ENCODE assay signal across 38 cellular contexts in the genomic region with DNA sequence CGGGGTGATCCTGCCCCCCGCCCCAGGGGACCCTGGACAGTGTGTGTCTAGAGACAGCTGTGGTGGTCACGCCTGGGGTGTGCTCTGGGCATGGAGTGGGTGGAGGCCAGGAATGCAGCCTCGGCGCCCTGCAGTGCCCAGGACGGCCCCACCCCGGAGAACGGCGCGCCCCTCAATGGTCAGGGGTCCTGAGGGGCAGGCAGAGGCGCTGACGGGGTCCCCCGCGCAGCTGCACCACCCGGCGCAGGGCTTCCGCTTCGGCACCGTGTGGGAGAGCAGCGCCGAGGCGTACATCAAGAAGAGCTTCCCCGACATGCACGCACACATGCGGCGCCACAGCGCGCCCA. TPM values are rescaled to one million over a fixed set of nuclear protein-coding genes. Genes with fewer than 3 reads are reported as not detected.
"Had no signal": no experiment of that assay in that cellular context is flagged by ENCODE, and none has a peak within 500 bp of the region (broad histone marks: within the 10 kb centered on the region; RNA-seq: fewer than 3 reads in every experiment).

No MANE protein-coding gene starts in this region.

- H3K36me3 Mint-ChIP-seq: activated naive CD4-positive, alpha-beta T cell treated with anti-CD3 and anti-CD28 coated beads, Interleukin-2, amount 50 U/mL, for 72 hours had no signal

- H3K27ac Mint-ChIP-seq: activated CD4-positive, alpha-beta T cell treated with anti-CD3 and anti-CD28 coated beads for 36 hours; activated CD4-positive, alpha-beta T cell treated with anti-CD3 and anti-CD28 coated beads, Interleukin-2, amount 10 ng/mL, durations not matched to agents 24 days and 14 days; activated CD8-positive, alpha-beta memory T cell treated with anti-CD3 and anti-CD28 coated beads, Interleukin-2, amount 10 ng/mL, durations not matched to agents 7 days and 5 days; activated CD8-positive, alpha-beta T cell treated with anti-CD3 and anti-CD28 coated beads, Interleukin-2, amount 10 ng/mL, durations not matched to agents 7 days and 5 days; activated naive CD4-positive, alpha-beta T cell treated with anti-CD3 and anti-CD28 coated beads, Interleukin-2, amount 10 ng/mL, durations not matched to agents 7 days and 5 days; activated naive CD8-positive, alpha-beta T cell treated with anti-CD3 and anti-CD28 coated beads, Interleukin-2, amount 10 ng/mL, durations not matched to agents 7 days and 5 days; activated T-helper 1 cell treated with anti-CD3 and anti-CD28 coated beads, Interleukin-12 subunit alpha, Interleukin-12 subunit beta, Interleukin-2, Interleukin-4 antibody, amounts not matched to agents 30 ng/mL and 10 ng/mL and 1 ng/mL, durations not matched to agents 14 hours and 24 hours and 36 hours; activated T-helper 2 cell treated with anti-CD3 and anti-CD28 coated beads, Interferon-gamma antibody, Interleukin-2, Interleukin-4, amounts not matched to agents 10 μg/mL and 5 μg/mL and 100 μg/mL, durations not matched to agents 14 hours and 24 hours and 36 hours; brain; dendritic cell treated with granulocyte-macrophage colony-stimulating factor and Interleukin-4, amounts not matched to agents 40 ng/mL and 50 ng/mL, for 4 days; T-helper 2 cell treated with Interferon-gamma antibody and Interleukin-4, amounts not matched to agents 5 μg/mL and 100 μg/mL, for 36 hours had no signal

- H3K4me3 Mint-ChIP-seq: activated CD4-positive, alpha-beta memory T cell treated with anti-CD3 and anti-CD28 coated beads for 36 hours; activated CD4-positive, alpha-beta T cell treated with anti-CD3 and anti-CD28 coated beads for 36 hours; activated CD4-positive, alpha-beta T cell treated with anti-CD3 and anti-CD28 coated beads, Interleukin-2, amount 10 ng/mL, durations not matched to agents 24 days and 14 days; activated CD8-positive, alpha-beta memory T cell treated with anti-CD3 and anti-CD28 coated beads, Interleukin-2, amount 10 ng/mL, durations not matched to agents 7 days and 5 days; activated CD8-positive, alpha-beta T cell treated with anti-CD3 and anti-CD28 coated beads, Interleukin-2, amount 10 ng/mL, durations not matched to agents 7 days and 5 days; activated naive CD4-positive, alpha-beta T cell treated with anti-CD3 and anti-CD28 coated beads, Interleukin-2, amount 10 ng/mL, durations not matched to agents 7 days and 5 days; activated naive CD8-positive, alpha-beta T cell treated with anti-CD3 and anti-CD28 coated beads, Interleukin-2, amount 10 ng/mL, durations not matched to agents 7 days and 5 days; activated T-helper 1 cell treated with anti-CD3 and anti-CD28 coated beads, Interleukin-12 subunit alpha, Interleukin-12 subunit beta, Interleukin-2, Interleukin-4 antibody, amounts not matched to agents 30 ng/mL and 10 ng/mL and 1 ng/mL, durations not matched to agents 14 hours and 24 hours and 36 hours; brain; dendritic cell treated with granulocyte-macrophage colony-stimulating factor and Interleukin-4, amounts not matched to agents 40 ng/mL and 50 ng/mL, for 4 days; T-helper 17 cell; T-helper 2 cell treated with Interferon-gamma antibody and Interleukin-4, amounts not matched to agents 5 μg/mL and 100 μg/mL, for 36 hours had no signal

- H3K4me3 ChIP-seq: ascending aorta, breast epithelium, cardiac muscle cell, colonic mucosa, dorsolateral prefrontal cortex, esophagus muscularis mucosa, gastrocnemius medialis, heart right ventricle had no signal

- DNase-seq: activated CD4-positive, alpha-beta memory T cell treated with anti-CD3 and anti-CD28 coated beads for 36 hours; activated CD4-positive, alpha-beta T cell treated with anti-CD3 and anti-CD28 coated beads for 36 hours; activated CD4-positive, alpha-beta T cell treated with anti-CD3 and anti-CD28 coated beads, Interleukin-2, amount 10 ng/mL, durations not matched to agents 24 days and 14 days; activated CD4-positive, CD25-positive, alpha-beta regulatory T cell; activated CD4-positive, CD25-positive, alpha-beta regulatory T cell treated with anti-CD3 and anti-CD28 coated beads, Interleukin-2, amount 50 U/mL, for 72 hours; activated CD8-positive, alpha-beta memory T cell treated with anti-CD3 and anti-CD28 coated beads, Interleukin-2, amount 10 ng/mL, durations not matched to agents 7 days and 5 days; activated CD8-positive, alpha-beta memory T cell treated with anti-CD3 and anti-CD28 coated beads, Interleukin-2, amount 50 U/mL, for 4 hours; activated CD8-positive, alpha-beta T cell treated with anti-CD3 and anti-CD28 coated beads, Interleukin-2, amount 10 ng/mL, durations not matched to agents 7 days and 5 days; activated effector memory CD4-positive, alpha-beta T cell treated with anti-CD3 and anti-CD28 coated beads, Interleukin-2, amount 50 U/mL, for 16 hours; activated naive CD4-positive, alpha-beta T cell; activated naive CD4-positive, alpha-beta T cell treated with anti-CD3 and anti-CD28 coated beads, Interleukin-2, amount 10 ng/mL, durations not matched to agents 7 days and 5 days; activated naive CD8-positive, alpha-beta T cell treated with anti-CD3 and anti-CD28 coated beads, Interleukin-2, amount 10 ng/mL, durations not matched to agents 7 days and 5 days; activated T-cell treated with anti-CD3 and anti-CD28 coated beads, Interleukin-2, amount 50 U/mL, for 1 hour; activated T-cell treated with anti-CD3 and anti-CD28 coated beads, Interleukin-2, amount 50 U/mL, for 48 hours; central memory CD4-positive, alpha-beta T cell; cerebellar nuclear complex; colonic mucosa; dorsolateral prefrontal cortex; effector memory CD4-positive, alpha-beta T cell; erythroblast; foreskin keratinocyte; gastrocnemius medialis; heart right ventricle; T-helper 1 cell; T-helper 17 cell; T1000; WERI-Rb-1 had no signal

- H3K27ac ChIP-seq: ascending aorta, breast epithelium, cardiac muscle cell, colonic mucosa, dorsolateral prefrontal cortex, esophagus muscularis mucosa, foreskin keratinocyte, gastrocnemius medialis, heart right ventricle, WERI-Rb-1 had no signal

- H3K27me3 ChIP-seq: ascending aorta, cardiac muscle cell, colonic mucosa had no signal

- H3K4me1 ChIP-seq: ascending aorta, breast epithelium, colonic mucosa, esophagus muscularis mucosa, foreskin keratinocyte, gastrocnemius medialis had no signal

- ATAC-seq: activated CD4-positive, alpha-beta T cell treated with anti-CD3 and anti-CD28 coated beads for 36 hours; activated CD8-positive, alpha-beta memory T cell treated with anti-CD3 and anti-CD28 coated beads, Interleukin-2, amount 10 ng/mL, durations not matched to agents 7 days and 5 days; activated CD8-positive, alpha-beta T cell treated with anti-CD3 and anti-CD28 coated beads, Interleukin-2, amount 10 ng/mL, durations not matched to agents 7 days and 5 days; foreskin keratinocyte; gastrocnemius medialis; heart right ventricle; T-helper 17 cell had no signal

- H3K9me3 Mint-ChIP-seq: activated CD4-positive, alpha-beta memory T cell treated with anti-CD3 and anti-CD28 coated beads for 36 hours; activated CD4-positive, alpha-beta T cell treated with anti-CD3 and anti-CD28 coated beads, Interleukin-2, amount 10 ng/mL, durations not matched to agents 24 days and 14 days; activated naive CD4-positive, alpha-beta T cell treated with anti-CD3 and anti-CD28 coated beads, Interleukin-2, amount 10 ng/mL, durations not matched to agents 7 days and 5 days; activated naive CD4-positive, alpha-beta T cell treated with anti-CD3 and anti-CD28 coated beads, Interleukin-2, amount 50 U/mL, for 72 hours; activated naive CD8-positive, alpha-beta T cell treated with anti-CD3 and anti-CD28 coated beads, Interleukin-2, amount 10 ng/mL, durations not matched to agents 7 days and 5 days; activated T-helper 1 cell treated with anti-CD3 and anti-CD28 coated beads, Interleukin-12 subunit alpha, Interleukin-12 subunit beta, Interleukin-2, Interleukin-4 antibody, amounts not matched to agents 30 ng/mL and 10 ng/mL and 1 ng/mL, durations not matched to agents 14 hours and 24 hours and 36 hours; activated T-helper 2 cell treated with anti-CD3 and anti-CD28 coated beads, Interferon-gamma antibody, Interleukin-2, Interleukin-4, amounts not matched to agents 10 μg/mL and 5 μg/mL and 100 μg/mL, durations not matched to agents 14 hours and 24 hours and 36 hours; dendritic cell treated with granulocyte-macrophage colony-stimulating factor and Interleukin-4, amounts not matched to agents 40 ng/mL and 50 ng/mL, for 4 days; T-helper 2 cell treated with Interferon-gamma antibody and Interleukin-4, amounts not matched to agents 5 μg/mL and 100 μg/mL, for 36 hours had no signal

- H3K9me3 ChIP-seq: ascending aorta, breast epithelium, colonic mucosa, esophagus muscularis mucosa, gastrocnemius medialis, heart right ventricle had no signal

- H3K4me1 Mint-ChIP-seq: activated CD4-positive, alpha-beta T cell treated with anti-CD3 and anti-CD28 coated beads for 36 hours; activated CD8-positive, alpha-beta memory T cell treated with anti-CD3 and anti-CD28 coated beads, Interleukin-2, amount 10 ng/mL, durations not matched to agents 7 days and 5 days; activated naive CD4-positive, alpha-beta T cell treated with anti-CD3 and anti-CD28 coated beads, Interleukin-2, amount 10 ng/mL, durations not matched to agents 7 days and 5 days; brain had no signal

RNA-seq across cellular contexts. Expression of gene GRIN3B, which starts 7.2 kb away (rescaled TPM):
- total RNA-seq: activated CD4-positive, alpha-beta memory T cell treated with anti-CD3 and anti-CD28 coated beads for 36 hours; activated CD8-positive, alpha-beta memory T cell treated with anti-CD3 and anti-CD28 coated beads for 36 hours; activated CD8-positive, alpha-beta memory T cell treated with anti-CD3 and anti-CD28 coated beads, Interleukin-2, amount 10 ng/mL, durations not matched to agents 7 days and 5 days; activated CD8-positive, alpha-beta T cell treated with anti-CD3 and anti-CD28 coated beads, Interleukin-2, amount 10 ng/mL, durations not matched to agents 7 days and 5 days; activated naive CD8-positive, alpha-beta T cell treated with anti-CD3 and anti-CD28 coated beads, Interleukin-2, amount 10 ng/mL, durations not matched to agents 7 days and 5 days; activated T-helper 1 cell treated with anti-CD3 and anti-CD28 coated beads, Interleukin-12 subunit alpha, Interleukin-12 subunit beta, Interleukin-2, Interleukin-4 antibody, amounts not matched to agents 30 ng/mL and 10 ng/mL and 1 ng/mL, durations not matched to agents 14 hours and 24 hours and 36 hours; activated T-helper 2 cell treated with anti-CD3 and anti-CD28 coated beads, Interferon-gamma antibody, Interleukin-2, Interleukin-4, amounts not matched to agents 10 μg/mL and 5 μg/mL and 100 μg/mL, durations not matched to agents 14 hours and 24 hours and 36 hours; ascending aorta; colonic mucosa; gastrocnemius medialis had no signal

RNA-seq across cellular contexts. Expression of gene RNU6-2, which starts 13.9 kb away (rescaled TPM):
- total RNA-seq: activated CD4-positive, alpha-beta memory T cell treated with anti-CD3 and anti-CD28 coated beads for 36 hours; activated CD4-positive, alpha-beta T cell treated with anti-CD3 and anti-CD28 coated beads for 36 hours; activated CD4-positive, alpha-beta T cell treated with anti-CD3 and anti-CD28 coated beads, Interleukin-2, amount 10 ng/mL, durations not matched to agents 24 days and 14 days; activated CD8-positive, alpha-beta memory T cell treated with anti-CD3 and anti-CD28 coated beads for 36 hours; activated CD8-positive, alpha-beta memory T cell treated with anti-CD3 and anti-CD28 coated beads, Interleukin-2, amount 10 ng/mL, durations not matched to agents 7 days and 5 days; activated CD8-positive, alpha-beta T cell treated with anti-CD3 and anti-CD28 coated beads, Interleukin-2, amount 10 ng/mL, durations not matched to agents 7 days and 5 days; activated naive CD4-positive, alpha-beta T cell treated with anti-CD3 and anti-CD28 coated beads, Interleukin-2, amount 50 U/mL, for 72 hours; activated naive CD8-positive, alpha-beta T cell treated with anti-CD3 and anti-CD28 coated beads, Interleukin-2, amount 10 ng/mL, durations not matched to agents 7 days and 5 days; activated T-helper 1 cell treated with anti-CD3 and anti-CD28 coated beads, Interleukin-12 subunit alpha, Interleukin-12 subunit beta, Interleukin-2, Interleukin-4 antibody, amounts not matched to agents 30 ng/mL and 10 ng/mL and 1 ng/mL, durations not matched to agents 14 hours and 24 hours and 36 hours; activated T-helper 2 cell treated with anti-CD3 and anti-CD28 coated beads, Interferon-gamma antibody, Interleukin-2, Interleukin-4, amounts not matched to agents 10 μg/mL and 5 μg/mL and 100 μg/mL, durations not matched to agents 14 hours and 24 hours and 36 hours; ascending aorta; breast epithelium; cardiac muscle cell; colonic mucosa; dorsolateral prefrontal cortex; esophagus muscularis mucosa; foreskin keratinocyte; gastrocnemius medialis; heart right ventricle; T-helper 17 cell had no signal
- polyA plus RNA-seq: cardiac muscle cell, foreskin keratinocyte, heart right ventricle had no signal
